In the genomic region with DNA sequence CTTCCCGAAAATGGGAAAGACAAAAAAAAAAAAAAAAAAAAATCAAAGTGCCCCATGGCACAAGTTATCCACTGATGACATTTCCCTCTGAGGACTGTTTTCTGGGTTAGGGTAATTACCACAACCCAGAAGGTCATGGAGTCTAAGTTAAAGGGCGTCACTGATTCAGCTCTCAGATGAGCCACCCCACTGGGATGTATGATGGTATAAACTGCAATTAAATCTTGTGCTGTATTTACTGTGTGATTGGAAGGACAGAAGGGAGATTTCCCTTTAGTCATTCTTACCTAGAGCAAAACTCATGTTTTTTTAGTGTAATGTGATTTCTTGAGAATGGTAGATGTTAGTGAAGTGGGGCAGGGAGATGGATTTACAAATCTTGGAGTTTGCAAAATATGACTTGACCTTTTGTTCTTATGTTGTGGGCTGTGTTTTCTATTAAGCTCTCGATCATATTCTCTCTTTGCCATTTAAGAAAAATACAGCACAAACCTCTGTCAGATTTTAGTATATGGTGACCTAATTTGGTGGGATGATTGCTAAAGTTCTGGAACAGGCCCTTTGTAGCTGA, we compare ENCODE assay signal across 1 cellular context.
TF ChIP-seq lines count a peak whose summit lies in the region.

No MANE protein-coding gene starts in this region.

TF ChIP-seq in HepG2, 621 proteins besides CTCF, POLR2A, EP300 and RAD21 (continued from another document):
- TF ChIP-seq, protein P1, sequence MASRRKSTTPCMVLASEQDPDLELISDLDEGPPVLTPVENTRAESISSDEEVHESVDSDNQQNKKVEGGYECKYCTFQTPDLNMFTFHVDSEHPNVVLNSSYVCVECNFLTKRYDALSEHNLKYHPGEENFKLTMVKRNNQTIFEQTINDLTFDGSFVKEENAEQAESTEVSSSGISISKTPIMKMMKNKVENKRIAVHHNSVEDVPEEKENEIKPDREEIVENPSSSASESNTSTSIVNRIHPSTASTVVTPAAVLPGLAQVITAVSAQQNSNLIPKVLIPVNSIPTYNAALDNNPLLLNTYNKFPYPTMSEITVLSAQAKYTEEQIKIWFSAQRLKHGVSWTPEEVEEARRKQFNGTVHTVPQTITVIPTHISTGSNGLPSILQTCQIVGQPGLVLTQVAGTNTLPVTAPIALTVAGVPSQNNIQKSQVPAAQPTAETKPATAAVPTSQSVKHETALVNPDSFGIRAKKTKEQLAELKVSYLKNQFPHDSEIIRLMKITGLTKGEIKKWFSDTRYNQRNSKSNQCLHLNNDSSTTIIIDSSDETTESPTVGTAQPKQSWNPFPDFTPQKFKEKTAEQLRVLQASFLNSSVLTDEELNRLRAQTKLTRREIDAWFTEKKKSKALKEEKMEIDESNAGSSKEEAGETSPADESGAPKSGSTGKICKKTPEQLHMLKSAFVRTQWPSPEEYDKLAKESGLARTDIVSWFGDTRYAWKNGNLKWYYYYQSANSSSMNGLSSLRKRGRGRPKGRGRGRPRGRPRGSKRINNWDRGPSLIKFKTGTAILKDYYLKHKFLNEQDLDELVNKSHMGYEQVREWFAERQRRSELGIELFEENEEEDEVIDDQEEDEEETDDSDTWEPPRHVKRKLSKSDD (CRISPR knock-in tag; IDR thresholded peaks at IDR 0.05; ENCODE audit: low read depth): no peak
TF ChIP-seq in HepG2: peak in this region for 0.
